In genomic region chr11:78080084-78080817, GRCh38 we compare ENCODE assay signal across 8 cellular contexts. TPM values are rescaled to one million over a fixed set of nuclear protein-coding genes. Genes with fewer than 3 reads are reported as not detected.
A peak's percentile ranks its signal among the peaks of the same experiment; 100 is the strongest.
DNase-seq lines count a peak whose midpoint lies in the region; ATAC-seq and TF ChIP-seq lines count a peak whose summit lies in the region.

No MANE protein-coding gene starts in this region.

- no peak for TF ChIP-seq POLR2A in prostate gland (IDR thresholded peaks at IDR 0.05)

- H3K4me1 ChIP-seq in ES-I3 (ENCODE audit: insufficient read depth, low read length) (peaks cover 12% of the 10 kb centered on the region; the same call in 1 of the 2 replicates), RWPE2 (ENCODE audit: insufficient read depth, poor library complexity, severe bottlenecking) (no peaks in the 10 kb centered on the region), esophagus (ENCODE audit: control insufficient read depth in 2 of 2, insufficient read depth in 2 of 2, low read length in 1 of 2) (peaks cover 4 to 7% of the 10 kb centered on the region in 2 donors), prostate gland (replicated peaks) (peaks cover 12% of the 10 kb centered on the region)

- H3K27me3 ChIP-seq in RWPE2 (ENCODE audit: insufficient read depth, poor library complexity, severe bottlenecking) (no peaks in the 10 kb centered on the region), esophagus (ENCODE audit: control insufficient read depth in 1 of 2, insufficient read depth in 2 of 2, low read length in 2 of 2) (no peaks in the 10 kb centered on the region), prostate gland (replicated peaks; ENCODE audit: insufficient read depth) (no peaks in the 10 kb centered on the region)

- no peaks in the 10 kb centered on the region for H3K36me3 ChIP-seq in ES-I3 (ENCODE audit: insufficient read depth, low read length)
- H3K36me3 ChIP-seq in RWPE2 (ENCODE audit: low read depth) = peaks cover 4% of the 10 kb centered on the region; the same call in 1 of the 2 replicates
- no peaks in the 10 kb centered on the region for H3K36me3 ChIP-seq in esophagus (ENCODE audit: control insufficient read depth in 2 of 2, insufficient read depth in 2 of 2, low read length in 1 of 2)
- no peaks in the 10 kb centered on the region for H3K36me3 ChIP-seq in prostate gland

- TF ChIP-seq CTCF in RWPE2 (IDR thresholded peaks at IDR 0.05; ENCODE audit: poor library complexity, severe bottlenecking) (no peak), prostate gland (IDR thresholded peaks at IDR 0.05) (no peak)

- no peak for DNase-seq in RWPE2 (ENCODE audit: low spot score)
- no peak for DNase-seq in prostate gland (ENCODE audit: low spot score)
- DNase-seq in SKM-1 (lab: John Stamatoyannopoulos, UW; ENCODE audit: unreplicated experiment) = no peak
- DNase-seq in retina = no peak
- no peak for DNase-seq in dermis blood vessel endothelial cell

- H3K9ac ChIP-seq in ES-I3 (ENCODE audit: low read depth, low read length) = peak overlapping the region; percentile 91

- H3K4me3 ChIP-seq in RWPE2 (ENCODE audit: severe bottlenecking) (peak overlapping the region; percentile 75), esophagus (ENCODE audit: low read depth in 1 of 2, low read length in 2 of 2) (peak overlapping the region; percentile 97), prostate gland (peak overlapping the region; percentile 83 to 87)

- 56 to 62% methylated on average over 23 of the region's 23 CpGs for WGBS in esophagus, 2 donors
- whole genome bisulfite sequencing in prostate gland = 60% methylated on average over 23 of the region's 23 CpGs

- H3K9me3 ChIP-seq in ES-I3 (ENCODE audit: control insufficient read depth, insufficient read depth, low read length) = no peaks in the 10 kb centered on the region
- no peaks in the 10 kb centered on the region for H3K9me3 ChIP-seq in RWPE2 (ENCODE audit: severe bottlenecking)
- no peaks in the 10 kb centered on the region for H3K9me3 ChIP-seq in esophagus (ENCODE audit: control insufficient read depth in 2 of 2, insufficient read depth in 1 of 2, low read depth in 1 of 2, low read length in 1 of 2)
- no peaks in the 10 kb centered on the region for H3K9me3 ChIP-seq in prostate gland

- peak overlapping the region; percentile 41 for H3K27ac ChIP-seq in RWPE2 (ENCODE audit: poor library complexity, severe bottlenecking)
- peak overlapping the region; percentile 89 to 90 for H3K27ac ChIP-seq in esophagus (ENCODE audit: low read depth in 2 of 2, low read length in 1 of 2)
- peak overlapping the region; percentile 83 to 84 for H3K27ac ChIP-seq in prostate gland

- intact Hi-C loops in prostate gland (cut with DNase I) = no loop called here

- ATAC-seq in RWPE2 (ENCODE audit: low read depth) (peak; percentile 7; the same call in 2 of the 3 replicates), GM21576 (IDR thresholded peaks at IDR 0.05; ENCODE audit: unreplicated experiment) (no peak)

RNA-seq across cellular contexts. Expression of gene NDUFC2, which starts 0.6 kb away (rescaled TPM):
- polyA plus RNA-seq in esophagus = 100 to 1,000 TPM in 1 of 2 donors, 10 to 100 TPM in 1; 50.9 to 140 TPM
- total RNA-seq in prostate gland = 100 to 1,000 TPM; 119 to 193 TPM
- total RNA-seq in dermis blood vessel endothelial cell = 67.6 and 105 TPM in 2 replicates

RNA-seq across cellular contexts. Expression of gene THRSP, which starts 16.6 kb away (rescaled TPM):
- under 1 TPM; 0.06 to 0.08 TPM for polyA plus RNA-seq in esophagus
- total RNA-seq in prostate gland (not detected), dermis blood vessel endothelial cell (not detected in 2 replicates)

RNA-seq across cellular contexts. Expression of gene KCTD14, which starts 57.2 kb away (rescaled TPM):
- 1 to 10 TPM in 1 of 2 donors, under 1 TPM in 1; 0.84 to 1.1 TPM for polyA plus RNA-seq in esophagus
- total RNA-seq in prostate gland (10 to 100 TPM in 1 of 2 donors, 1 to 10 TPM in 1; 3.6 to 16.8 TPM), dermis blood vessel endothelial cell (0.51 and 1.1 TPM in 2 replicates)

RNA-seq across cellular contexts. Expression of gene ALG8, which starts 59.2 kb away (rescaled TPM):
- polyA plus RNA-seq in esophagus = 10 to 100 TPM; 18.0 to 28.2 TPM
- total RNA-seq in prostate gland = 10 to 100 TPM; 34.0 to 50.3 TPM
- total RNA-seq in dermis blood vessel endothelial cell = 17.9 and 30.4 TPM in 2 replicates
